8 cellular contexts compared by ENCODE assay signal in the genomic region with DNA sequence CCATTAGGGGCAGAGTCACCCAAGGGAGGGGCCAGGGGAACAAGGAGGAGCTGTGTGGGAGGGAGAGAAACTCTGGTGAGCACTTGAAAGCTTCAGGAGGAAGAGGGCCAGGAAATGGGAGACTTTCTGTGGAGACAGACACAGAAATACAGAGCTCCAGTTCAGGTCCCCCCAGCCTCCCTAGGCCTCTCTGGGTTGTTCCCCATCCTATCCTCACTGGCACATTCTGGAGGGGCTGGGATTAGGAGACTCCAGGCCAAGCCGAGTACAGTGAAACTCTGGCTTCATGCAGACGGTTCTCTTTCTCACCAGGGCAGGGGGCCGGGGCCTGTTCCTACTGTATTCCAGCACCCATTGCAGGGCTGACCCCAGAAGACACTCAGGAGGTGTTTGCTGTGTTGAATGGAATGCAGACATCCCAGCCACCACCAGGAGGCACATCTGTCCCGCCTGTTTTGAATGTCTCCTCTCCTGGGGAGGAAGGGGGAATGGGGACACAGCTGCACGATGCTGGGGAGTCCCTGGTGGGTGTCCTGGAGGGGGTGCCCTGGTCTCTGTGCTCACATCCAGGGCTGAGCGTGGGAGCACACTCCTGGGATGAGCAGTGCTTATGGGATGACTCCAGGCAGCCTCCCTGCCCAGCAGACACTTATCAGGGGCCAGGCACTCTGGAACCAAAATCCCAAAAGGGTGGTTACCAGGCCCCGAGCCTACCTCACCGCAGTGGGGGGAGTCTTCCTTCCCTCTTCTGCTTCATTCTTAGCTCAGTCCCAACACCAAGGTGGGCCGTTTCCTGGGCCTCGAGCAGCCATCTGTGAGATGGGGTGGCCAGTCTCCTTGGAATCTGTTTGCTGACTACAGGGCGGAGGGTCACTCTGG. TPM values are rescaled to one million over a fixed set of nuclear protein-coding genes. Genes with fewer than 3 reads are reported as not detected.
DNase-seq lines count a peak whose midpoint lies in the region; ATAC-seq, FAIRE-seq and TF ChIP-seq lines count a peak whose summit lies in the region.

No MANE protein-coding gene starts in this region.

- DNase-seq in BE2C (no peak), HFF-Myc (ENCODE audit: extremely low read depth, low read depth) (no peak), GM12878 (ENCODE audit: low read depth, low spot score) (no peak), kidney epithelial cell (ENCODE audit: low read depth) (no peak), NOMO-1 treated with dmso at 0.1 percent for 144 hours (lab: John Stamatoyannopoulos, UW; ENCODE audit: unreplicated experiment) (no peak), activated T-cell treated with anti-CD3 and anti-CD28 coated beads for 4 hours (no peak)

- CTCF ChIA-PET in GM12878 (lab: Yijun Ruan, JAX): no interaction called here

- in situ Hi-C loops in GM12878 (cut with MboI): loop anchor here (25.0 kb wide), 1 partner anchor 596 kb away; no protein-coding TSS in a partner anchor

- no peak for TF ChIP-seq EP300 in GM12878 (IDR thresholded peaks at IDR 0.05; ENCODE audit: borderline replicate concordance in 1 of 2, control insufficient read depth in 1 of 2, low read depth in 2 of 2, low read length in 2 of 2)

- TF ChIP-seq RAD21 in GM12878 (IDR thresholded peaks at IDR 0.05; ENCODE audit: insufficient read depth, low read depth, low read length): peak; percentile 48

- no peak overlapping the region for H3K27ac ChIP-seq in GM12878 (ENCODE audit: control insufficient read depth, insufficient read depth)

- RAD21 ChIA-PET in GM12878 (lab: Charles Lee; ENCODE audit: unreplicated experiment): no interaction called here

- WGBS in GM12878 (ENCODE audit: insufficient coverage, insufficient replicate concordance, low lambda C conversion rate, missing lambda C conversion rate): 14% methylated on average over 11 of the region's 11 CpGs

- H3K4me3 ChIP-seq in BE2C (ENCODE audit: low read depth, low read length) (no peak overlapping the region), HFF-Myc (replicated peaks; ENCODE audit: low read depth, low read length) (no peak overlapping the region), GM12878 (no peak overlapping the region), kidney epithelial cell (ENCODE audit: low read depth, low read length) (no peak overlapping the region)

- TF ChIP-seq CTCF in BE2C (IDR thresholded peaks at IDR 0.05; ENCODE audit: low read depth, low read length) (peak; percentile 61), HFF-Myc (IDR thresholded peaks at IDR 0.05; ENCODE audit: low read depth, low read length, missing control alignments) (peak; percentile 65), GM12878 (IDR thresholded peaks at IDR 0.05 in 2 of 3, conservative IDR thresholded peaks at IDR 0.05 in 1 of 3; ENCODE audit: control insufficient read depth in 2 of 3, extremely low read depth in 1 of 3, insufficient read depth in 1 of 3, low read depth in 3 of 3, low read length in 3 of 3) (peak; percentile 36 to 54 (median 47); a peak in 5 of 6 replicates), kidney epithelial cell (IDR thresholded peaks at IDR 0.05; ENCODE audit: insufficient read depth, low read length, poor library complexity, severe bottlenecking) (peak; percentile 56)

- H4K20me1 ChIP-seq in GM12878 (ENCODE audit: control insufficient read depth, insufficient read depth): no peaks in the 10 kb centered on the region

- TF ChIP-seq POLR2A in GM12878 (IDR thresholded peaks at IDR 0.05; ENCODE audit: low read depth, low read length): no peak

- ATAC-seq in GM12878: peak; percentile 62
- ATAC-seq in GM18858 (IDR thresholded peaks at IDR 0.05; ENCODE audit: unreplicated experiment): no peak
- ATAC-seq in GM19324 (IDR thresholded peaks at IDR 0.05; ENCODE audit: low FRiP score, unreplicated experiment): no peak

- H3K36me3 ChIP-seq in BE2C (no peaks in the 10 kb centered on the region), GM12878 (ENCODE audit: control insufficient read depth in 2 of 2, insufficient read depth in 2 of 2, low read length in 1 of 2) (no peaks in the 10 kb centered on the region), kidney epithelial cell (ENCODE audit: control insufficient read depth, insufficient read depth, low read length) (no peaks in the 10 kb centered on the region)

- H3K9ac ChIP-seq in GM12878 (ENCODE audit: control insufficient read depth, insufficient read depth, low read length): no peak overlapping the region

- SMC1A ChIA-PET in GM12878 (lab: Charles Lee; ENCODE audit: uncharacterized antibody, unreplicated experiment): interaction anchor here (0.6 kb wide), 1 partner anchor 595 kb away, joined by 3 read pairs; no protein-coding TSS in a partner anchor

- peaks cover 5% of the 10 kb centered on the region for H3K4me1 ChIP-seq in BE2C
- H3K4me1 ChIP-seq in GM12878 (ENCODE audit: control insufficient read depth, insufficient read depth, low read length): no peaks in the 10 kb centered on the region; the same call in 1 of the 2 replicates

- no peak for FAIRE-seq in GM12878 (lab: Jason Lieb, UNC)

- H3K79me2 ChIP-seq in GM12878 (ENCODE audit: control insufficient read depth, insufficient read depth, low read length): no peaks in the 10 kb centered on the region

- POLR2A ChIA-PET in GM12878 (lab: Charles Lee): no interaction called here

- H3K9me3 ChIP-seq in BE2C: no peaks in the 10 kb centered on the region
- no peaks in the 10 kb centered on the region for H3K9me3 ChIP-seq in GM12878 (replicated peaks; ENCODE audit: control insufficient read depth, insufficient read depth, low read length)

- no peak overlapping the region for H2AFZ ChIP-seq in GM12878 (ENCODE audit: control insufficient read depth, low read depth, low read length)

- intact Hi-C loops in GM12878 (cut with micrococcal nuclease; ENCODE audit: unreplicated experiment): no loop called here

- peaks cover 23% of the 10 kb centered on the region for H3K27me3 ChIP-seq in BE2C
- peaks cover 3 to 12% of the 10 kb centered on the region in 2 experiments; a peak in 3 of 4 replicates for H3K27me3 ChIP-seq in GM12878 (replicated peaks in 1 of 2; ENCODE audit: control insufficient read depth in 2 of 2, insufficient read depth in 2 of 2, low read length in 1 of 2)
- peaks cover 17% of the 10 kb centered on the region for H3K27me3 ChIP-seq in kidney epithelial cell (ENCODE audit: control insufficient read depth, insufficient read depth, low read length)

- H3K4me2 ChIP-seq in GM12878 (ENCODE audit: control insufficient read depth, insufficient read depth): no peak overlapping the region

- no TSS peak for BruUV-seq in GM12878 (replicated peaks; lab: Mats Ljungman, UMichigan)

RNA-seq across cellular contexts. Expression of gene KRT84, which starts 5.5 kb away (rescaled TPM):
- not detected for polyA plus RNA-seq in BE2C (2012; ENCODE audit: insufficient read depth, insufficient read length, low read depth)
- total RNA-seq in GM12878 (2013; cell fraction: nucleolus; rRNA removed): not detected in 2 replicates
- not detected in 2 replicates for total RNA-seq in GM12878 (2014; rRNA removed)
- not detected in 2 replicates for total RNA-seq in GM12878 (2014; rRNA removed; fragmentation: Illumina TruSeq; extraction: Trizol)
- not detected in 2 replicates for total RNA-seq in GM12878 (2021)
- not detected for polyA plus RNA-seq in GM12878 (2011; ENCODE audit: low read depth)
- not detected in 2 replicates for polyA plus RNA-seq in GM12878 (2011; rRNA removed)
- polyA plus RNA-seq in GM12878 (2011; cell fraction: cytosol; rRNA removed): not detected in 2 replicates
- polyA plus RNA-seq in GM12878 (2011; cell fraction: nucleus; rRNA removed): not detected in 2 replicates
- not detected in 2 replicates for polyA plus RNA-seq in GM12878 (2012)
- polyA plus RNA-seq in GM12878 (2014; fragmentation: Illumina TruSeq; extraction: Trizol): not detected in 2 replicates
- not detected for polyA plus RNA-seq in GM12878 (2014; fragmentation: Nextera tagmentation; extraction: Ambion mirVana)
- not detected in 2 replicates for polyA plus RNA-seq in GM12878 (2014; rRNA removed)
- not detected for polyA plus RNA-seq in GM12878 (2016; fragmentation: Nextera tagmentation; extraction: Ambion mirVana)
- polyA minus RNA-seq in GM12878 (2011; rRNA and poly(A)+ RNA removed): not detected in 2 replicates
- not detected in 2 replicates for polyA minus RNA-seq in GM12878 (2011; cell fraction: cytosol; rRNA and poly(A)+ RNA removed)
- polyA minus RNA-seq in GM12878 (2011; cell fraction: nucleus; rRNA and poly(A)+ RNA removed): not detected in 2 replicates
- total RNA-seq in kidney epithelial cell: not detected in 2 replicates

RNA-seq across cellular contexts. Expression of gene KRT82, which starts 15.2 kb away (rescaled TPM):
- not detected for polyA plus RNA-seq in BE2C (2012; ENCODE audit: insufficient read depth, insufficient read length, low read depth)
- total RNA-seq in GM12878 (2013; cell fraction: nucleolus; rRNA removed): not detected in 2 replicates
- total RNA-seq in GM12878 (2014; rRNA removed): not detected in 2 replicates
- total RNA-seq in GM12878 (2014; rRNA removed; fragmentation: Illumina TruSeq; extraction: Trizol): not detected in 2 replicates
- total RNA-seq in GM12878 (2021): not detected in 2 replicates
- not detected for polyA plus RNA-seq in GM12878 (2011; ENCODE audit: low read depth)
- polyA plus RNA-seq in GM12878 (2011; rRNA removed): not detected in 2 replicates
- 0.01 TPM in 1 of 2 replicates, not detected in the other for polyA plus RNA-seq in GM12878 (2011; cell fraction: cytosol; rRNA removed)
- polyA plus RNA-seq in GM12878 (2011; cell fraction: nucleus; rRNA removed): not detected in 2 replicates
- not detected in 2 replicates for polyA plus RNA-seq in GM12878 (2012)
- not detected in 2 replicates for polyA plus RNA-seq in GM12878 (2014; fragmentation: Illumina TruSeq; extraction: Trizol)
- polyA plus RNA-seq in GM12878 (2014; fragmentation: Nextera tagmentation; extraction: Ambion mirVana): not detected
- not detected in 2 replicates for polyA plus RNA-seq in GM12878 (2014; rRNA removed)
- not detected for polyA plus RNA-seq in GM12878 (2016; fragmentation: Nextera tagmentation; extraction: Ambion mirVana)
- polyA minus RNA-seq in GM12878 (2011; rRNA and poly(A)+ RNA removed): not detected in 2 replicates
- polyA minus RNA-seq in GM12878 (2011; cell fraction: cytosol; rRNA and poly(A)+ RNA removed): not detected in 2 replicates
- polyA minus RNA-seq in GM12878 (2011; cell fraction: nucleus; rRNA and poly(A)+ RNA removed): not detected in 2 replicates
- total RNA-seq in kidney epithelial cell: not detected in 2 replicates

RNA-seq across cellular contexts. Expression of gene KRT85, which starts 23.7 kb away (rescaled TPM):
- not detected for polyA plus RNA-seq in BE2C (2012; ENCODE audit: insufficient read depth, insufficient read length, low read depth)
- not detected in 2 replicates for total RNA-seq in GM12878 (2013; cell fraction: nucleolus; rRNA removed)
- total RNA-seq in GM12878 (2014; rRNA removed) (0.06 TPM in 1 of 2 replicates, not detected in the other), GM12878 (2014; rRNA removed; fragmentation: Illumina TruSeq; extraction: Trizol) (not detected in 2 replicates), GM12878 (2021) (0.15 TPM in 1 of 2 replicates, not detected in the other), kidney epithelial cell (not detected in 2 replicates)
- not detected for polyA plus RNA-seq in GM12878 (2011; ENCODE audit: low read depth)
- polyA plus RNA-seq in GM12878 (2011; rRNA removed) (0.06 and 0.18 TPM in 2 replicates), GM12878 (2014; fragmentation: Illumina TruSeq; extraction: Trizol) (not detected in 2 replicates), GM12878 (2014; fragmentation: Nextera tagmentation; extraction: Ambion mirVana) (not detected), GM12878 (2014; rRNA removed) (0.04 TPM in 1 of 2 replicates, not detected in the other), GM12878 (2016; fragmentation: Nextera tagmentation; extraction: Ambion mirVana) (under 1 TPM in 1 of 2 experiments, not detected in 1; 0.05 TPM)
- polyA plus RNA-seq in GM12878 (2011; cell fraction: cytosol; rRNA removed): 0.06 and 0.32 TPM in 2 replicates
- 0.15 TPM in 1 of 2 replicates, not detected in the other for polyA plus RNA-seq in GM12878 (2011; cell fraction: nucleus; rRNA removed)
- not detected in 2 replicates for polyA plus RNA-seq in GM12878 (2012)
- not detected in 2 replicates for polyA minus RNA-seq in GM12878 (2011; rRNA and poly(A)+ RNA removed)
- not detected in 2 replicates for polyA minus RNA-seq in GM12878 (2011; cell fraction: cytosol; rRNA and poly(A)+ RNA removed)
- not detected in 2 replicates for polyA minus RNA-seq in GM12878 (2011; cell fraction: nucleus; rRNA and poly(A)+ RNA removed)

RNA-seq across cellular contexts. Expression of gene KRT75, which starts 43.2 kb away (rescaled TPM):
- polyA plus RNA-seq in BE2C (2012; ENCODE audit: insufficient read depth, insufficient read length, low read depth): not detected
- not detected in 2 replicates for total RNA-seq in GM12878 (2013; cell fraction: nucleolus; rRNA removed)
- total RNA-seq in GM12878 (2014; rRNA removed) (not detected in 2 replicates), GM12878 (2014; rRNA removed; fragmentation: Illumina TruSeq; extraction: Trizol) (not detected in 2 replicates), GM12878 (2021) (not detected in 2 replicates), kidney epithelial cell (not detected in 2 replicates)
- not detected for polyA plus RNA-seq in GM12878 (2011; ENCODE audit: low read depth)
- polyA plus RNA-seq in GM12878 (2011; rRNA removed) (not detected in 2 replicates), GM12878 (2014; fragmentation: Illumina TruSeq; extraction: Trizol) (not detected in 2 replicates), GM12878 (2014; fragmentation: Nextera tagmentation; extraction: Ambion mirVana) (not detected), GM12878 (2014; rRNA removed) (not detected in 2 replicates), GM12878 (2016; fragmentation: Nextera tagmentation; extraction: Ambion mirVana) (not detected)
- not detected in 2 replicates for polyA plus RNA-seq in GM12878 (2011; cell fraction: cytosol; rRNA removed)
- polyA plus RNA-seq in GM12878 (2011; cell fraction: nucleus; rRNA removed): not detected in 2 replicates
- polyA plus RNA-seq in GM12878 (2012): not detected in 2 replicates
- not detected in 2 replicates for polyA minus RNA-seq in GM12878 (2011; rRNA and poly(A)+ RNA removed)
- polyA minus RNA-seq in GM12878 (2011; cell fraction: cytosol; rRNA and poly(A)+ RNA removed): not detected in 2 replicates
- not detected in 2 replicates for polyA minus RNA-seq in GM12878 (2011; cell fraction: nucleus; rRNA and poly(A)+ RNA removed)
